In genomic region chr9:93132946-93133640, GRCh38 we compare ENCODE assay signal across 8 cellular contexts. TPM values are rescaled to one million over a fixed set of nuclear protein-coding genes. Genes with fewer than 3 reads are reported as not detected.
DNase-seq lines count a peak whose midpoint lies in the region; ATAC-seq and TF ChIP-seq lines count a peak whose summit lies in the region.

No MANE protein-coding gene starts in this region.

- no peak overlapping the region for H2BK12ac ChIP-seq in neuronal stem cell (ENCODE audit: low read length)

- H3K23ac ChIP-seq in neuronal stem cell (ENCODE audit: low read depth, low read length, poor library complexity) = no peak overlapping the region

- no peak overlapping the region for H2BK120ac ChIP-seq in neuronal stem cell (ENCODE audit: low read depth, low read length)

- H3K27me3 ChIP-seq in neuronal stem cell (ENCODE audit: control insufficient read depth in 3 of 3, insufficient read depth in 3 of 3, low read depth in 1 of 3, low read length in 3 of 3) = peaks cover 0 to 8% (median 8%) of the 10 kb centered on the region in 3 experiments

- no peak overlapping the region for H2BK15ac ChIP-seq in neuronal stem cell (ENCODE audit: low read length)

- WGBS in neuronal stem cell (ENCODE audit: extremely low coverage in 2 of 2, insufficient read length in 2 of 2, insufficient replicate concordance in 1 of 2), 2 donors = no CpG with 5 or more reads among the region's 18 CpGs

- H3K36me3 ChIP-seq in SK-N-MC (ENCODE audit: insufficient read depth, low read length) (no peaks in the 10 kb centered on the region), neuronal stem cell (replicated peaks in 1 of 2; ENCODE audit: control insufficient read depth in 2 of 2, insufficient read depth in 2 of 2, low read length in 2 of 2) (no peaks in the 10 kb centered on the region)

- peaks cover 13 to 17% of the 10 kb centered on the region in 2 donors for H3K4me1 ChIP-seq in neuronal stem cell (ENCODE audit: control insufficient read depth in 2 of 2, insufficient read depth in 1 of 2, low read depth in 1 of 2, low read length in 2 of 2)

- H2AFZ ChIP-seq in neuronal stem cell (ENCODE audit: low read length) = peak overlapping the region; percentile 98

- H3K4ac ChIP-seq in neuronal stem cell (ENCODE audit: low read length) = no peak overlapping the region

- no peak overlapping the region for H4K91ac ChIP-seq in neuronal stem cell (ENCODE audit: low read depth, low read length, poor library complexity)

- H3K27ac ChIP-seq in SK-N-MC = no peak overlapping the region
- H3K27ac ChIP-seq in neuronal stem cell (replicated peaks; ENCODE audit: low read length) = no peak overlapping the region

- ATAC-seq in GM18511 (IDR thresholded peaks at IDR 0.05; ENCODE audit: unreplicated experiment) (no peak), GM21723 (IDR thresholded peaks at IDR 0.05; ENCODE audit: unreplicated experiment) (no peak), HG03342 (IDR thresholded peaks at IDR 0.05; ENCODE audit: unreplicated experiment) (no peak)

- peaks cover 9% of the 10 kb centered on the region for H3K79me1 ChIP-seq in neuronal stem cell (ENCODE audit: low read depth, low read length)

- DNase-seq in ELR (ENCODE audit: low read depth) (peak; percentile 58), SK-N-MC (ENCODE audit: low read depth, low spot score) (no peak), fibroblast of pulmonary artery (ENCODE audit: low read depth) (no peak), neuronal stem cell (ENCODE audit: low spot score) (no peak), middle frontal gyrus (ENCODE audit: extremely low spot score, low spot score) (no peak)

- no peak overlapping the region for H4K8ac ChIP-seq in neuronal stem cell (ENCODE audit: low read depth, low read length)

- no peak overlapping the region for H3K14ac ChIP-seq in neuronal stem cell (ENCODE audit: low read length)

- peak overlapping the region; percentile 36 for H2AK5ac ChIP-seq in neuronal stem cell (ENCODE audit: low read depth, low read length)

- no peaks in the 10 kb centered on the region for H3K9me3 ChIP-seq in SK-N-MC (ENCODE audit: low read depth, low read length)
- H3K9me3 ChIP-seq in neuronal stem cell (replicated peaks in 1 of 2; ENCODE audit: control insufficient read depth in 2 of 2, insufficient read depth in 1 of 2, low read depth in 1 of 2, low read length in 2 of 2) = no peaks in the 10 kb centered on the region

- H3K9ac ChIP-seq in SK-N-MC (ENCODE audit: insufficient read length) (peak overlapping the region; percentile 79), neuronal stem cell (ENCODE audit: low read depth, low read length, poor library complexity) (peak overlapping the region; percentile 75)

- H3K18ac ChIP-seq in neuronal stem cell (ENCODE audit: low read length) = peak overlapping the region; percentile 94

- TF ChIP-seq CTCF in fibroblast of pulmonary artery (IDR thresholded peaks at IDR 0.05; ENCODE audit: low read length, missing control alignments) = no peak

- peak overlapping the region; percentile 93 for H3K4me2 ChIP-seq in neuronal stem cell (ENCODE audit: insufficient read depth, low read length, poor library complexity, severe bottlenecking)

- H3K4me3 ChIP-seq in SK-N-MC (peak overlapping the region; percentile 94), fibroblast of pulmonary artery (replicated peaks; ENCODE audit: low read depth, low read length) (peak overlapping the region; percentile 70), neuronal stem cell (ENCODE audit: low read length in 2 of 2) (peak overlapping the region; percentile 73 to 91)

- H2BK5ac ChIP-seq in neuronal stem cell (ENCODE audit: low read length) = peak overlapping the region; percentile 75

RNA-seq across cellular contexts. Expression of gene NINJ1, which starts 1.0 kb away (rescaled TPM):
- polyA plus RNA-seq in neuronal stem cell (2013, experiment 1 of 2) = 36.0 TPM
- 35.7 TPM for polyA plus RNA-seq in neuronal stem cell (2013, experiment 2 of 2)

RNA-seq across cellular contexts. Expression of gene CARD19, which starts 37.1 kb away (rescaled TPM):
- polyA plus RNA-seq in neuronal stem cell (2013, experiment 1 of 2) = 23.2 TPM
- 20.4 TPM for polyA plus RNA-seq in neuronal stem cell (2013, experiment 2 of 2)

RNA-seq across cellular contexts. Expression of gene WNK2, which starts 50.8 kb away (rescaled TPM):
- polyA plus RNA-seq in neuronal stem cell (2013, experiment 1 of 2) = 22.1 TPM
- 22.8 TPM for polyA plus RNA-seq in neuronal stem cell (2013, experiment 2 of 2)
